In genomic region chr9:95446984-95447383, GRCh38 we compare ENCODE assay signal across 24 cellular contexts.
"Had no signal": no experiment of that assay in that cellular context is flagged by ENCODE, and none has a peak within 500 bp of the region (broad histone marks: within the 10 kb centered on the region; RNA-seq: fewer than 3 reads in every experiment).

No MANE protein-coding gene starts in this region.

- H3K27ac Mint-ChIP-seq: type B pancreatic cell had no signal

- ATAC-seq: foreskin keratinocyte; gastroesophageal sphincter; left cardiac atrium; left lung; naive thymus-derived CD8-positive, alpha-beta T cell had no signal

- H3K36me3 ChIP-seq: ovary had no signal

- H3K4me3 Mint-ChIP-seq: naive thymus-derived CD8-positive, alpha-beta T cell; type B pancreatic cell had no signal

- H3K4me3 ChIP-seq: coronary artery, esophagus muscularis mucosa, gastroesophageal sphincter, heart right ventricle, left lung, ovary, psoas muscle, skin epidermis, stomach, thyroid gland had no signal

- DNase-seq: dermis blood vessel endothelial cell; effector memory CD4-positive, alpha-beta T cell; foreskin keratinocyte; heart right ventricle; hippocampal formation; left cardiac atrium; left lung; naive thymus-derived CD8-positive, alpha-beta T cell; nephron progenitor cell; occipital lobe; ovary; posterior cingulate gyrus; psoas muscle; right cardiac atrium; stimulated activated CD4-positive, alpha-beta T cell treated with anti-CD3 and anti-CD28 coated beads, Interleukin-15, amount 100 ng/mL, for 24 hours; stimulated activated CD4-positive, alpha-beta T cell treated with anti-CD3 and anti-CD28 coated beads, Interleukin-2, amount 100 ng/mL, for 48 hours; stimulated activated naive CD4-positive, alpha-beta T cell treated with Interleukin-2 at 50 U/mL for 16 hours; stomach; thyroid gland had no signal

- H3K27me3 Mint-ChIP-seq: type B pancreatic cell had no signal

- H3K9me3 Mint-ChIP-seq: naive thymus-derived CD8-positive, alpha-beta T cell; nephron progenitor cell; type B pancreatic cell had no signal

- H3K27ac ChIP-seq: coronary artery, esophagus muscularis mucosa, foreskin keratinocyte, gastroesophageal sphincter, left lung, ovary, psoas muscle, thyroid gland had no signal

- H3K4me1 ChIP-seq: foreskin keratinocyte, left lung, psoas muscle, thyroid gland had no signal

- H3K27me3 ChIP-seq: esophagus muscularis mucosa, foreskin keratinocyte, gastroesophageal sphincter, heart right ventricle, left lung, ovary, stomach, thyroid gland had no signal

- H3K9me3 ChIP-seq: esophagus muscularis mucosa, gastroesophageal sphincter, heart right ventricle, left lung, ovary, psoas muscle, stomach, thyroid gland had no signal
